ENCODE assay signal across 1 cellular context in the genomic region with DNA sequence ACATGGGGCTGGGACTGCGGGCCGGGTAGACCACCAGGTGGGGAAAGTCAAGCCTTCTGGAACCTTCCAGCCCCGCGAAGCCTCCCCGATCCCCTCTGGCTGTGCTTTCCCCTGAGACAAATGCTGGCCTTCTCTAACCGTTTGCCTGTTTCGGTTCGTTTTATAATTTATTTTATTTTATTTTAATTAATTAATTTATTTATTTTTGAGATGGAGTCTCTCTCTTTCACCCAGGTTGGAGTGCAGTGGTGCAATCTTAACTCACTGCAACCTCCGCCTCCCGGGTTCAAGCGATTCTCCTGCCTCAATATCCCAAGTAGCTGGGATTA.
TF ChIP-seq lines count a peak whose summit lies in the region.

No MANE protein-coding gene starts in this region.

TF ChIP-seq in SK-N-SH, 30 proteins besides CTCF, POLR2A, EP300 and RAD21 (continued from another document):
- TF ChIP-seq, protein P1, sequence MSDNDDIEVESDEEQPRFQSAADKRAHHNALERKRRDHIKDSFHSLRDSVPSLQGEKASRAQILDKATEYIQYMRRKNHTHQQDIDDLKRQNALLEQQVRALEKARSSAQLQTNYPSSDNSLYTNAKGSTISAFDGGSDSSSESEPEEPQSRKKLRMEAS (IDR thresholded peaks at IDR 0.05; ENCODE audit: low read depth) = no peak
- TF ChIP-seq RCOR1 (IDR thresholded peaks at IDR 0.05; ENCODE audit: low read length) = no peak
TF ChIP-seq in SK-N-SH: peak in this region for 0.
